ENCODE assay signal across 1 cellular context in genomic region chr3:177322846-177323245, GRCh38.
TF ChIP-seq lines count a peak whose summit lies in the region.

No MANE protein-coding gene starts in this region.

TF ChIP-seq in IMR-90, 13 proteins besides CTCF, POLR2A, EP300 and RAD21:
- TF ChIP-seq CEBPB (IDR thresholded peaks at IDR 0.05; ENCODE audit: low read depth, low read length) = no peak
- TF ChIP-seq ELK1 (IDR thresholded peaks at IDR 0.05; ENCODE audit: borderline replicate concordance, low read depth, low read length) = no peak
- no peak for TF ChIP-seq BHLHE40 (IDR thresholded peaks at IDR 0.05; ENCODE audit: low read depth, low read length)
- TF ChIP-seq MAFK (IDR thresholded peaks at IDR 0.05; ENCODE audit: low read depth, low read length) = no peak
- no peak for TF ChIP-seq MXI1 (IDR thresholded peaks at IDR 0.05; ENCODE audit: borderline replicate concordance, low read depth, low read length)
- no peak for TF ChIP-seq RCOR1 (IDR thresholded peaks at IDR 0.05; ENCODE audit: insufficient replicate concordance, low read length)
- no peak for TF ChIP-seq SMC3 (IDR thresholded peaks at IDR 0.05; ENCODE audit: low read depth, low read length)
- TF ChIP-seq CHD1 (IDR thresholded peaks at IDR 0.05; ENCODE audit: low read depth, low read length) = no peak
- TF ChIP-seq RFX5 (IDR thresholded peaks at IDR 0.05; ENCODE audit: low read depth, low read length) = no peak
- TF ChIP-seq MAZ (IDR thresholded peaks at IDR 0.05; ENCODE audit: borderline replicate concordance, low read depth, low read length) = no peak
- no peak for TF ChIP-seq FOS (IDR thresholded peaks at IDR 0.05; ENCODE audit: low read depth, low read length)
- no peak for TF ChIP-seq USF2 (IDR thresholded peaks at IDR 0.05; ENCODE audit: low read depth, low read length)
- TF ChIP-seq NFE2L2 (IDR thresholded peaks at IDR 0.05; ENCODE audit: low read depth, low read length) = no peak
TF ChIP-seq in IMR-90: peak in this region for 0.
